ENCODE assay signal across 17 cellular contexts in genomic region chr11:44017443-44018126, GRCh38. TPM values are rescaled to one million over a fixed set of nuclear protein-coding genes. Genes with fewer than 3 reads are reported as not detected.
DNase-seq lines count a peak whose midpoint lies in the region; ATAC-seq, FAIRE-seq and TF ChIP-seq lines count a peak whose summit lies in the region.
"Had no signal": no experiment of that assay in that cellular context is flagged by ENCODE, and none has a peak within 500 bp of the region (broad histone marks: within the 10 kb centered on the region; RNA-seq: fewer than 3 reads in every experiment).

No MANE protein-coding gene starts in this region.

- H3K36me3 ChIP-seq in gastrocnemius medialis (no peaks in the 10 kb centered on the region), small intestine (ENCODE audit: control insufficient read depth in 2 of 2, insufficient read depth in 2 of 2, low read length in 2 of 2) (no peaks in the 10 kb centered on the region)
- H3K36me3 ChIP-seq: MG63, Peyer's patch had no signal

- no peak for ATAC-seq in gastrocnemius medialis
- ATAC-seq in GM21825 (IDR thresholded peaks at IDR 0.05; ENCODE audit: unreplicated experiment), result no peak

- intact Hi-C loops in gastrocnemius medialis (cut with DNase I; ENCODE audit: low total_unique reads), result no loop called here

- DNase-seq in GM12892 (ENCODE audit: insufficient read length), result no peak
- DNase-seq in NCI-H69 (lab: John Stamatoyannopoulos, UW), result peak; percentile 69
- DNase-seq in fibroblast of peridontal ligament (ENCODE audit: extremely low read depth), result peak; percentile 57
- no peak for DNase-seq in gastrocnemius medialis
- DNase-seq in DMS 273 treated with DMSO at 0.1 percent for 48 hours (lab: John Stamatoyannopoulos, UW), result no peak
- no peak for DNase-seq in small intestine
- DNase-seq in activated T-cell treated with anti-CD3 and anti-CD28 coated beads for 4 hours, result no peak
- DNase-seq: activated naive CD8-positive, alpha-beta T cell treated with anti-CD3 and anti-CD28 coated beads for 36 hours; activated T-cell treated with anti-CD3 and anti-CD28 coated beads, Interleukin-2, amount 50 U/mL, for 24 hours; HFFc6; MG63; NCI-H2227 treated with DMSO at 0.1 percent for 48 hours; T-helper 1 cell; trophoblast cell had no signal

- H3K4me3 ChIP-seq in gastrocnemius medialis (no peak overlapping the region), small intestine (ENCODE audit: low read depth in 1 of 2, low read length in 2 of 2) (no peak overlapping the region)
- H3K4me3 ChIP-seq: MG63, Peyer's patch had no signal

- H3K9me3 ChIP-seq in gastrocnemius medialis, result no peaks in the 10 kb centered on the region
- no peaks in the 10 kb centered on the region for H3K9me3 ChIP-seq in small intestine (ENCODE audit: control insufficient read depth, low read depth)
- H3K9me3 ChIP-seq: Peyer's patch had no signal

- FAIRE-seq in GM12892 (lab: Jason Lieb, UNC), result peak; percentile 50
- no peak for FAIRE-seq in small intestine (lab: Jason Lieb, UNC)

- H3K27me3 ChIP-seq in gastrocnemius medialis (no peaks in the 10 kb centered on the region), small intestine (ENCODE audit: control insufficient read depth in 2 of 2, insufficient read depth in 2 of 2, low read length in 2 of 2) (no peaks in the 10 kb centered on the region)
- H3K27me3 ChIP-seq: Peyer's patch had no signal

- no peak for TF ChIP-seq CTCF in gastrocnemius medialis (IDR thresholded peaks at IDR 0.05 in 4 of 5, conservative IDR thresholded peaks at IDR 0.05 in 1 of 5)

- WGBS in small intestine, 3 donors, result 33 to 56% (median 33%) methylated on average over 3 of the region's 3 CpGs

- no peak for TF ChIP-seq POLR2A in GM12892 (IDR thresholded peaks at IDR 0.05; ENCODE audit: low read depth, low read length)
- no peak for TF ChIP-seq POLR2A in gastrocnemius medialis (IDR thresholded peaks at IDR 0.05)

- in situ Hi-C loops in gastrocnemius medialis (cut with MboI; ENCODE audit: low sequenced_read_pairs in 4 of 4), result no loop called here

- peaks cover 0 to 7% of the 10 kb centered on the region in 2 donors for H3K4me1 ChIP-seq in gastrocnemius medialis
- H3K4me1 ChIP-seq in small intestine (ENCODE audit: control insufficient read depth in 2 of 2, insufficient read depth in 1 of 2, low read depth in 1 of 2, low read length in 1 of 2), result no peaks in the 10 kb centered on the region
- H3K4me1 ChIP-seq: Peyer's patch had no signal

- H3K27ac ChIP-seq in gastrocnemius medialis (peak overlapping the region in 3 of 4 donors; percentile 4 to 68 (median 45)), small intestine (ENCODE audit: low read depth in 1 of 2, low read length in 1 of 2) (no peak overlapping the region)
- H3K27ac ChIP-seq: Peyer's patch had no signal

RNA-seq across cellular contexts. Expression of gene ACCSL, which starts 30.2 kb away (rescaled TPM):
- 0.32 TPM for polyA plus RNA-seq in GM12892 (2012; ENCODE audit: missing spikeins)
- not detected for total RNA-seq in gastrocnemius medialis
- polyA plus RNA-seq in small intestine, result not detected
- total RNA-seq: activated naive CD8-positive, alpha-beta T cell treated with anti-CD3 and anti-CD28 coated beads for 36 hours; epithelial cell of proximal tubule; HFFc6; Peyer's patch had no signal

RNA-seq across cellular contexts. Expression of gene ACCS, which starts 48.5 kb away (rescaled TPM):
- 31.8 TPM for polyA plus RNA-seq in GM12892 (2012; ENCODE audit: missing spikeins)
- 1 to 10 TPM in 2 of 4 donors, under 1 TPM in 2; 0.58 to 4.0 (median 1.8) TPM for total RNA-seq in gastrocnemius medialis
- 10 to 100 TPM in 2 of 3 donors, 1 to 10 TPM in 1; 7.0 to 62.6 (median 16.8) TPM for polyA plus RNA-seq in small intestine

Comparison
In these comparisons a context has a peak if more than half of its experiments do, and no peak if none do; other contexts are left out.
1. DNase-seq: peak in NCI-H69 (single experiment) and fibroblast of peridontal ligament (single experiment); none in GM12892 (single experiment), gastrocnemius medialis (0 of 2), DMS 273 treated with DMSO at 0.1 percent for 48 hours (single experiment), small intestine (single experiment) and activated T-cell treated with anti-CD3 and anti-CD28 coated beads for 4 hours (single experiment).
2. H3K27ac ChIP-seq: peak in gastrocnemius medialis (3 of 4); none in small intestine (0 of 2).